ENCODE assay signal across 14 cellular contexts in the genomic region with DNA sequence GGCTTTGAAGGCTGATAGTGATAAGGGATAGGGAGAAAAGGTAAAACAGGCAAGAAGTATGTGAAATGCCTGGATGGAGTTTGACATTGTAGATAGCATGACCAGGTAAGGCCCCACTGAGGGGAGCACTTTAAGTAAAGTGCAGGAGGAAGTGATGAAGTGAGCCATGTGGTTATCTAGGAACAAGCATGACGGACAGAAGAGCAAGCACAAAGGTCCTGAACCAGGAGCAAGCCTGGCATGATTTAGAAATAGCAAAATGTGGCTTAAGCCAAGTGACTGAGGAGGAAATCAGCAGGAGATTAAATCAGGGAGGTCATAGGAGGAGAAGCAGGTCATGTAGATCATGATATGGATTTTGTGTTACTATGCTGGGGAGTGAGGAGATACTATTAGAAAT.
"Had no signal": no experiment of that assay in that cellular context is flagged by ENCODE, and none has a peak within 500 bp of the region (broad histone marks: within the 10 kb centered on the region; RNA-seq: fewer than 3 reads in every experiment).

No MANE protein-coding gene starts in this region.

- H3K27ac ChIP-seq: breast epithelium, esophagus squamous epithelium, foreskin keratinocyte, sigmoid colon had no signal

- DNase-seq: activated CD4-positive, alpha-beta memory T cell treated with anti-CD3 and anti-CD28 coated beads for 36 hours; activated CD8-positive, alpha-beta memory T cell treated with anti-CD3 and anti-CD28 coated beads, Interleukin-2, amount 50 U/mL, for 48 hours; activated naive CD4-positive, alpha-beta T cell; aorta; esophagus squamous epithelium; foreskin keratinocyte; head of caudate nucleus; sigmoid colon; stimulated activated CD4-positive, alpha-beta T cell treated with anti-CD3 and anti-CD28 coated beads, Interleukin-2, amount 100 ng/mL, for 24 hours; stimulated activated naive CD4-positive, alpha-beta T cell; substantia nigra; T-helper 17 cell; trophoblast cell had no signal

- H3K4me1 ChIP-seq: foreskin keratinocyte, sigmoid colon had no signal

- H3K4me3 ChIP-seq: breast epithelium, esophagus squamous epithelium, sigmoid colon had no signal

- H3K9me3 ChIP-seq: breast epithelium, esophagus squamous epithelium, sigmoid colon had no signal

- H3K27me3 ChIP-seq: breast epithelium, esophagus squamous epithelium, foreskin keratinocyte, sigmoid colon had no signal

- H3K36me3 ChIP-seq: breast epithelium, esophagus squamous epithelium, sigmoid colon had no signal

- ATAC-seq: foreskin keratinocyte, T-helper 17 cell had no signal
